21 cellular contexts compared by ENCODE assay signal in genomic region chr5:132505641-132506040, GRCh38. TPM values are rescaled to one million over a fixed set of nuclear protein-coding genes. Genes with fewer than 3 reads are reported as not detected.
A peak's percentile ranks its signal among the peaks of the same experiment; 100 is the strongest.
DNase-seq lines count a peak whose midpoint lies in the region; ATAC-seq and TF ChIP-seq lines count a peak whose summit lies in the region.
"Had no signal": no experiment of that assay in that cellular context is flagged by ENCODE, and none has a peak within 500 bp of the region (broad histone marks: within the 10 kb centered on the region; RNA-seq: fewer than 3 reads in every experiment).

No MANE protein-coding gene starts in this region.

- H3K27me3 ChIP-seq in SJSA1 (replicated peaks) = no peaks in the 10 kb centered on the region
- no peaks in the 10 kb centered on the region for H3K27me3 ChIP-seq in gastroesophageal sphincter
- H3K27me3 ChIP-seq: body of pancreas had no signal

- H3K9me3 ChIP-seq in SJSA1 (replicated peaks) = no peaks in the 10 kb centered on the region
- H3K9me3 ChIP-seq in gastroesophageal sphincter = no peaks in the 10 kb centered on the region
- H3K9me3 ChIP-seq: body of pancreas had no signal

- no peaks in the 10 kb centered on the region for H3K36me3 ChIP-seq in SJSA1
- no peaks in the 10 kb centered on the region for H3K36me3 ChIP-seq in gastroesophageal sphincter

- peaks cover 6% of the 10 kb centered on the region for H3K36me3 Mint-ChIP-seq in stimulated activated memory B cell treated with anti-CD40 and anti-IgM and Interleukin-4, amounts not matched to agents 10 μg/mL and 1 μg/mL and 100 μg/mL, for 72 hours
- H3K36me3 Mint-ChIP-seq: stimulated activated effector memory CD8-positive, alpha-beta T cell treated with anti-CD3 and anti-CD28 coated beads, Interleukin-12 subunit alpha, Interleukin-12 subunit beta, amount 100 ng/mL, for 72 hours had no signal

- no peaks in the 10 kb centered on the region for H3K9me3 Mint-ChIP-seq in stimulated activated memory B cell treated with anti-CD40 and anti-IgM and Interleukin-4, amounts not matched to agents 10 μg/mL and 1 μg/mL and 100 μg/mL, for 72 hours
- H3K9me3 Mint-ChIP-seq: stimulated activated effector memory CD8-positive, alpha-beta T cell treated with anti-CD3 and anti-CD28 coated beads, Interleukin-12 subunit alpha, Interleukin-12 subunit beta, amount 100 ng/mL, for 72 hours had no signal

- peak overlapping the region; percentile 27 for H3K27ac Mint-ChIP-seq in stimulated activated memory B cell treated with anti-CD40 and anti-IgM and Interleukin-4, amounts not matched to agents 10 μg/mL and 1 μg/mL and 100 μg/mL, for 72 hours
- H3K27ac Mint-ChIP-seq: stimulated activated effector memory CD8-positive, alpha-beta T cell treated with anti-CD3 and anti-CD28 coated beads, Interleukin-12 subunit alpha, Interleukin-12 subunit beta, amount 100 ng/mL, for 72 hours had no signal

- peaks cover 12% of the 10 kb centered on the region for H3K27me3 Mint-ChIP-seq in stimulated activated memory B cell treated with anti-CD40 and anti-IgM and Interleukin-4, amounts not matched to agents 10 μg/mL and 1 μg/mL and 100 μg/mL, for 72 hours

- no peak overlapping the region for H3K4me3 Mint-ChIP-seq in stimulated activated memory B cell treated with anti-CD40 and anti-IgM and Interleukin-4, amounts not matched to agents 10 μg/mL and 1 μg/mL and 100 μg/mL, for 72 hours
- H3K4me3 Mint-ChIP-seq: stimulated activated effector memory CD8-positive, alpha-beta T cell treated with anti-CD3 and anti-CD28 coated beads, Interleukin-12 subunit alpha, Interleukin-12 subunit beta, amount 100 ng/mL, for 72 hours had no signal

- no peak for TF ChIP-seq EP300 in gastroesophageal sphincter (IDR thresholded peaks at IDR 0.05)

- TF ChIP-seq CTCF in AG10803 (conservative IDR thresholded peaks at IDR 0.05; ENCODE audit: low read length) = no peak
- no peak for TF ChIP-seq CTCF in gastroesophageal sphincter (IDR thresholded peaks at IDR 0.05)

- DNase-seq in AG10803 (ENCODE audit: low read depth) (peak; percentile 69), SJSA1 (ENCODE audit: low read depth in 1 of 2, low spot score in 2 of 2) (peak in 1 of 2 experiments; percentile 49), AG08395 (ENCODE audit: low spot score) (no peak), NCI-H510A treated with DMSO at 0.1 percent for 48 hours (lab: John Stamatoyannopoulos, UW) (no peak), nucleus accumbens (lab: John Stamatoyannopoulos, UW) (no peak)
- DNase-seq: activated CD4-positive, alpha-beta T cell treated with anti-CD3 and anti-CD28 coated beads for 1 hour; effector CD4-positive, alpha-beta T cell; GF-D8; NCI-H1694; NCI-H446 treated with DMSO at 0.1 percent for 48 hours; SIG-M5; T-helper 9 cell had no signal

- peak overlapping the region; percentile 92 for H3K27ac ChIP-seq in SJSA1
- H3K27ac ChIP-seq in gastroesophageal sphincter = peak overlapping the region; percentile 64 to 80 (median 75)
- H3K27ac ChIP-seq: body of pancreas had no signal

- H3K4me1 Mint-ChIP-seq in stimulated activated memory B cell treated with anti-CD40 and anti-IgM and Interleukin-4, amounts not matched to agents 10 μg/mL and 1 μg/mL and 100 μg/mL, for 72 hours = peaks cover 20% of the 10 kb centered on the region

- 50% methylated on average over 1 to 2 of the region's 2 CpGs for WGBS in gastroesophageal sphincter (ENCODE audit: low coverage in 1 of 2), 2 donors

- ATAC-seq in gastroesophageal sphincter (no peak), HG02610 (IDR thresholded peaks at IDR 0.05; ENCODE audit: unreplicated experiment) (no peak)
- no peak for ATAC-seq in stimulated activated memory B cell treated with anti-CD40 and anti-IgM and Interleukin-4, amounts not matched to agents 10 μg/mL and 1 μg/mL and 100 μg/mL, for 72 hours

- no peak for TF ChIP-seq POLR2A in gastroesophageal sphincter (IDR thresholded peaks at IDR 0.05)

- no peak overlapping the region for H3K4me3 ChIP-seq in AG10803 (ENCODE audit: low read length)
- H3K4me3 ChIP-seq in SJSA1 = no peak overlapping the region
- H3K4me3 ChIP-seq in gastroesophageal sphincter = no peak overlapping the region
- H3K4me3 ChIP-seq: body of pancreas had no signal

- peaks cover 34% of the 10 kb centered on the region for H3K4me1 ChIP-seq in SJSA1 (replicated peaks)
- peaks cover 9 to 41% (median 12%) of the 10 kb centered on the region in 3 donors for H3K4me1 ChIP-seq in gastroesophageal sphincter

RNA-seq across cellular contexts. Expression of gene IRF1, which starts 15.1 kb away (rescaled TPM):
- total RNA-seq in SJSA1 (2014; rRNA removed; shearing (Covaris generic)) = 16.0 and 18.4 TPM in 2 replicates
- 10 to 100 TPM; 10.9 to 74.3 (median 19.4) TPM for total RNA-seq in gastroesophageal sphincter

RNA-seq across cellular contexts. Expression of gene IL5, which starts 37.7 kb away (rescaled TPM):
- total RNA-seq in SJSA1 (2014; rRNA removed; shearing (Covaris generic)) = not detected in 2 replicates
- total RNA-seq in gastroesophageal sphincter = not detected
- total RNA-seq: body of pancreas, H7, kidney epithelial cell, mucosa of gallbladder, posterior vena cava had no signal

RNA-seq across cellular contexts. Expression of gene RAD50, which starts 51.1 kb away (rescaled TPM):
- total RNA-seq in SJSA1 (2014; rRNA removed; shearing (Covaris generic)) = 12.0 and 17.9 TPM in 2 replicates
- 10 to 100 TPM; 31.1 to 53.7 (median 35.0) TPM for total RNA-seq in gastroesophageal sphincter
